ENCODE assay signal across 32 cellular contexts in the genomic region with DNA sequence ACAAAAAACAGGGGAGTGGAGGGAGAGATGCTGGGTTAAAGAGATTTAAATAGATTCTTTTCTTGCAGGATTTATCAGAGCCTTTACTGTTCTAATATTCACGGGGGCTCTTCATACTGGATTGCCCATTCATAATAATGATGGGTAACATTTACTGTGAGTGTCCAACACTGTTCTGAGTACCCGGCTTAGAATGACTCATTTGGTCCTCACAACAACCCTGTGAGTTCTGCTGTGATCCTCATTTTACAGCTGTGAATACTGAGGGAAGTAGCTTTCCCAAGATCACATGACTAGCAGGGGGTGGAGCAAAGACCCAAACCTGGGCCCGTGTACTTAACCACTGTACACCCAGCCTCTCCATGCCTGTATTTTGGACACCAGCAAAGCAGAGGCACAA.
"Had no signal": no experiment of that assay in that cellular context is flagged by ENCODE, and none has a peak within 500 bp of the region (broad histone marks: within the 10 kb centered on the region; RNA-seq: fewer than 3 reads in every experiment).

No MANE protein-coding gene starts in this region.

- DNase-seq: activated CD4-positive, alpha-beta memory T cell treated with anti-CD3 and anti-CD28 coated beads, Interleukin-2, amount 10 ng/mL, durations not matched to agents 7 days and 5 days; activated CD4-positive, alpha-beta T cell treated with anti-CD3 and anti-CD28 coated beads for 1 hour; activated CD4-positive, alpha-beta T cell treated with anti-CD3 and anti-CD28 coated beads, Interleukin-2, amount 10 ng/mL, durations not matched to agents 7 days and 5 days; activated CD8-positive, alpha-beta memory T cell treated with anti-CD3 and anti-CD28 coated beads, Interleukin-2, amount 50 U/mL, for 48 hours; activated gamma-delta T cell; activated naive CD4-positive, alpha-beta T cell treated with anti-CD3 and anti-CD28 coated beads, Interleukin-2, amount 10 ng/mL, durations not matched to agents 7 days and 5 days; activated T-cell treated with anti-CD3 and anti-CD28 coated beads, Interleukin-2, amount 50 U/mL, for 24 hours; amniotic stem cell; brain microvascular endothelial cell; caudate nucleus; cortex of kidney; effector memory CD8-positive, alpha-beta T cell; erythroblast; head of caudate nucleus; hypothalamus; kidney glomerular epithelial cell; left ventricle myocardium inferior; naive B cell; pancreas; retina; small intestine; stimulated activated CD4-positive, alpha-beta T cell treated with anti-CD3 and anti-CD28 coated beads, Interleukin-4, amount 100 ng/mL, for 24 hours; stimulated activated naive CD8-positive, alpha-beta T cell treated with anti-CD3 and anti-CD28 coated beads, Interleukin-15, amount 100 ng/mL, for 72 hours; substantia nigra; T-helper 17 cell; T1000; uterus had no signal

- H3K36me3 Mint-ChIP-seq: activated naive CD4-positive, alpha-beta T cell treated with anti-CD3 and anti-CD28 coated beads, Interleukin-2, amount 10 ng/mL, durations not matched to agents 7 days and 5 days; naive B cell; stimulated activated effector memory CD8-positive, alpha-beta T cell treated with anti-CD3 and anti-CD28 coated beads, Interleukin-12 subunit alpha, Interleukin-12 subunit beta, amount 100 ng/mL, for 72 hours; type B pancreatic cell had no signal

- H3K9me3 ChIP-seq: pancreas, prostate gland, uterus had no signal

- H3K27me3 Mint-ChIP-seq: activated CD4-positive, alpha-beta memory T cell treated with anti-CD3 and anti-CD28 coated beads, Interleukin-2, amount 10 ng/mL, durations not matched to agents 7 days and 5 days; activated CD4-positive, alpha-beta T cell treated with anti-CD3 and anti-CD28 coated beads, Interleukin-2, amount 10 ng/mL, durations not matched to agents 7 days and 5 days; T-helper 17 cell; type B pancreatic cell had no signal

- ATAC-seq: effector memory CD8-positive, alpha-beta T cell; stimulated activated effector memory CD8-positive, alpha-beta T cell treated with anti-CD3 and anti-CD28 coated beads, Interleukin-12 subunit alpha, Interleukin-12 subunit beta, amount 100 ng/mL, for 72 hours; stimulated activated naive CD8-positive, alpha-beta T cell treated with anti-CD3 and anti-CD28 coated beads, Interleukin-15, amount 100 ng/mL, for 72 hours; T-helper 17 cell had no signal

- H3K36me3 ChIP-seq: brain microvascular endothelial cell, left ventricle myocardium inferior, pancreas, prostate gland, uterus had no signal

- FAIRE-seq: astrocyte, pancreas, small intestine had no signal

- H3K27me3 ChIP-seq: brain microvascular endothelial cell, pancreas, uterus had no signal

- H3K27ac ChIP-seq: brain microvascular endothelial cell, left ventricle myocardium inferior, pancreas, prostate gland, uterus had no signal

- H3K4me1 ChIP-seq: left ventricle myocardium inferior, pancreas, uterus had no signal

- H3K4me3 ChIP-seq: left ventricle myocardium inferior, lung, pancreas, prostate gland, uterus had no signal

- H3K4me3 Mint-ChIP-seq: activated CD4-positive, alpha-beta memory T cell treated with anti-CD3 and anti-CD28 coated beads, Interleukin-2, amount 10 ng/mL, durations not matched to agents 7 days and 5 days; activated CD4-positive, alpha-beta T cell treated with anti-CD3 and anti-CD28 coated beads, Interleukin-2, amount 10 ng/mL, durations not matched to agents 7 days and 5 days; activated naive CD4-positive, alpha-beta T cell treated with anti-CD3 and anti-CD28 coated beads, Interleukin-2, amount 10 ng/mL, durations not matched to agents 7 days and 5 days; activated T-cell treated with anti-CD3 and anti-CD28 coated beads, Interleukin-2, amount 50 U/mL, for 24 hours; effector memory CD8-positive, alpha-beta T cell; naive B cell; stimulated activated effector memory CD8-positive, alpha-beta T cell treated with anti-CD3 and anti-CD28 coated beads, Interleukin-12 subunit alpha, Interleukin-12 subunit beta, amount 100 ng/mL, for 72 hours; stimulated activated naive CD8-positive, alpha-beta T cell treated with anti-CD3 and anti-CD28 coated beads, Interleukin-15, amount 100 ng/mL, for 72 hours; T-helper 17 cell; type B pancreatic cell had no signal

- H3K9me3 Mint-ChIP-seq: activated CD4-positive, alpha-beta memory T cell treated with anti-CD3 and anti-CD28 coated beads, Interleukin-2, amount 10 ng/mL, durations not matched to agents 7 days and 5 days; activated CD4-positive, alpha-beta T cell treated with anti-CD3 and anti-CD28 coated beads, Interleukin-2, amount 10 ng/mL, durations not matched to agents 7 days and 5 days; stimulated activated effector memory CD8-positive, alpha-beta T cell treated with anti-CD3 and anti-CD28 coated beads, Interleukin-12 subunit alpha, Interleukin-12 subunit beta, amount 100 ng/mL, for 72 hours; type B pancreatic cell had no signal

- H3K4me1 Mint-ChIP-seq: activated CD4-positive, alpha-beta memory T cell treated with anti-CD3 and anti-CD28 coated beads, Interleukin-2, amount 10 ng/mL, durations not matched to agents 7 days and 5 days; activated CD4-positive, alpha-beta T cell treated with anti-CD3 and anti-CD28 coated beads, Interleukin-2, amount 10 ng/mL, durations not matched to agents 7 days and 5 days; activated naive CD4-positive, alpha-beta T cell treated with anti-CD3 and anti-CD28 coated beads, Interleukin-2, amount 10 ng/mL, durations not matched to agents 7 days and 5 days; naive B cell; stimulated activated effector memory CD8-positive, alpha-beta T cell treated with anti-CD3 and anti-CD28 coated beads, Interleukin-12 subunit alpha, Interleukin-12 subunit beta, amount 100 ng/mL, for 72 hours; stimulated activated naive CD8-positive, alpha-beta T cell treated with anti-CD3 and anti-CD28 coated beads, Interleukin-15, amount 100 ng/mL, for 72 hours; T-helper 17 cell had no signal

- H3K27ac Mint-ChIP-seq: activated CD4-positive, alpha-beta memory T cell treated with anti-CD3 and anti-CD28 coated beads, Interleukin-2, amount 10 ng/mL, durations not matched to agents 7 days and 5 days; activated CD4-positive, alpha-beta T cell treated with anti-CD3 and anti-CD28 coated beads, Interleukin-2, amount 10 ng/mL, durations not matched to agents 7 days and 5 days; activated naive CD4-positive, alpha-beta T cell treated with anti-CD3 and anti-CD28 coated beads, Interleukin-2, amount 10 ng/mL, durations not matched to agents 7 days and 5 days; activated T-cell treated with anti-CD3 and anti-CD28 coated beads, Interleukin-2, amount 50 U/mL, for 24 hours; effector memory CD8-positive, alpha-beta T cell; stimulated activated effector memory CD8-positive, alpha-beta T cell treated with anti-CD3 and anti-CD28 coated beads, Interleukin-12 subunit alpha, Interleukin-12 subunit beta, amount 100 ng/mL, for 72 hours; stimulated activated naive CD8-positive, alpha-beta T cell treated with anti-CD3 and anti-CD28 coated beads, Interleukin-15, amount 100 ng/mL, for 72 hours; T-helper 17 cell; type B pancreatic cell had no signal
